1 cellular context compared by ENCODE assay signal in genomic region chr20:32631916-32632460, GRCh38.
TF ChIP-seq lines count a peak whose summit lies in the region.

No MANE protein-coding gene starts in this region.

TF ChIP-seq in K562, 482 proteins besides CTCF, POLR2A, EP300 and RAD21 (continued from another document):
- TF ChIP-seq NRF1 (conservative IDR thresholded peaks at IDR 0.05 in 1 of 2, IDR thresholded peaks at IDR 0.05 in 1 of 2) (peak in 1 of 2 experiments; percentile 23; a peak in 1 of 4 replicates), ZNF830 (CRISPR knock-in tag; IDR thresholded peaks at IDR 0.05) (no peak), SRSF3 (IDR thresholded peaks at IDR 0.05; ENCODE audit: insufficient read depth, low read length) (0 out of 2 replicates have a peak, but pooled peaks have one; percentile 29), GTF2E2 (tag; IDR thresholded peaks at IDR 0.05) (0 out of 2 replicates have a peak, but pooled peaks have one; percentile 45)
TF ChIP-seq in K562: peak in this region for 28.
